ENCODE assay signal across 1 cellular context in genomic region chr9:4934976-4935672, GRCh38.
TF ChIP-seq lines count a peak whose summit lies in the region.

No MANE protein-coding gene starts in this region.

TF ChIP-seq in K562, 482 proteins besides CTCF, POLR2A, EP300 and RAD21 (continued from another document):
- no peak for TF ChIP-seq CLOCK (CRISPR knock-in tag; IDR thresholded peaks at IDR 0.05; ENCODE audit: borderline replicate concordance)
- no peak for TF ChIP-seq ZBTB8A (IDR thresholded peaks at IDR 0.05; ENCODE audit: partially characterized antibody)
- TF ChIP-seq RBM15 (IDR thresholded peaks at IDR 0.05; ENCODE audit: insufficient read depth, low read length) = no peak
- no peak for TF ChIP-seq SPI1 (IDR thresholded peaks at IDR 0.05; ENCODE audit: borderline replicate concordance, low read depth, low read length)
- no peak for TF ChIP-seq FOXA1 (IDR thresholded peaks at IDR 0.05; ENCODE audit: borderline replicate concordance)
- TF ChIP-seq ZNF134 (CRISPR knock-in tag; conservative IDR thresholded peaks at IDR 0.05) = no peak
- TF ChIP-seq ZNF639 (CRISPR knock-in tag; conservative IDR thresholded peaks at IDR 0.05 in 1 of 2, IDR thresholded peaks at IDR 0.05 in 1 of 2) = no peak
- no peak for TF ChIP-seq PURB (CRISPR knock-in tag; IDR thresholded peaks at IDR 0.05; ENCODE audit: low read depth)
- TF ChIP-seq MTF1 (CRISPR knock-in tag; IDR thresholded peaks at IDR 0.05; ENCODE audit: borderline replicate concordance) = no peak
- no peak for TF ChIP-seq SRSF1 (IDR thresholded peaks at IDR 0.05; ENCODE audit: low read depth, low read length)
- TF ChIP-seq REST (CRISPR knock-in tag; IDR thresholded peaks at IDR 0.05; ENCODE audit: low read depth) = no peak
- no peak for TF ChIP-seq KDM5B (IDR thresholded peaks at IDR 0.05; ENCODE audit: insufficient replicate concordance, low read depth, low read length)
- TF ChIP-seq HDAC3 (IDR thresholded peaks at IDR 0.05; ENCODE audit: borderline replicate concordance, partially characterized antibody) = no peak
- no peak for TF ChIP-seq CHD4 (IDR thresholded peaks at IDR 0.05; ENCODE audit: insufficient read depth, insufficient replicate concordance, low read depth, low read length, poor library complexity, severe bottlenecking)
- TF ChIP-seq SRF (CRISPR knock-in tag; IDR thresholded peaks at IDR 0.05) = no peak
